1 cellular context compared by ENCODE assay signal in the genomic region with DNA sequence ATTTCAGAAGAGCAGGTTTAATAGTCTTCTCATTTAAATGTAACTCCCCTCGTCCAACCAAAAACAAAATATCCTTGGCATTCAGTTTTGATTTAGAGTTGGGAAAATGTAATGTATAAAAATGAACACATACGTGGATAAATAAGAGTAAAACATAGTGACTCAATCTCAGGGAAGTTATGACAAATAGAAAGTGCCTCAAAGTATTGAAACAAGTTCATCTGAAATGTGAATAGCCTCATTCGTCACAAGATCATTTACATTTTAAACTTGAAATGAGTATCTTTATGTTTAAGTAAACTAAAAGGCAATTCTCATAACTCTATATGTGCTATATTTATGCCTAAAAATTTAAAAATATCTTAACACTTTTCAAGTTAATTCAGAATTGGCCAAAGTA.
TF ChIP-seq lines count a peak whose summit lies in the region.

No MANE protein-coding gene starts in this region.

TF ChIP-seq in IMR-90, 13 proteins besides CTCF, POLR2A, EP300 and RAD21:
- no peak for TF ChIP-seq SMC3 (IDR thresholded peaks at IDR 0.05; ENCODE audit: low read depth, low read length)
- no peak for TF ChIP-seq RFX5 (IDR thresholded peaks at IDR 0.05; ENCODE audit: low read depth, low read length)
- no peak for TF ChIP-seq BHLHE40 (IDR thresholded peaks at IDR 0.05; ENCODE audit: low read depth, low read length)
- TF ChIP-seq FOS (IDR thresholded peaks at IDR 0.05; ENCODE audit: low read depth, low read length), result no peak
- TF ChIP-seq RCOR1 (IDR thresholded peaks at IDR 0.05; ENCODE audit: insufficient replicate concordance, low read length), result no peak
- TF ChIP-seq CHD1 (IDR thresholded peaks at IDR 0.05; ENCODE audit: low read depth, low read length), result no peak
- TF ChIP-seq MXI1 (IDR thresholded peaks at IDR 0.05; ENCODE audit: borderline replicate concordance, low read depth, low read length), result no peak
- no peak for TF ChIP-seq NFE2L2 (IDR thresholded peaks at IDR 0.05; ENCODE audit: low read depth, low read length)
- no peak for TF ChIP-seq CEBPB (IDR thresholded peaks at IDR 0.05; ENCODE audit: low read depth, low read length)
- no peak for TF ChIP-seq MAZ (IDR thresholded peaks at IDR 0.05; ENCODE audit: borderline replicate concordance, low read depth, low read length)
- TF ChIP-seq, protein P1, sequence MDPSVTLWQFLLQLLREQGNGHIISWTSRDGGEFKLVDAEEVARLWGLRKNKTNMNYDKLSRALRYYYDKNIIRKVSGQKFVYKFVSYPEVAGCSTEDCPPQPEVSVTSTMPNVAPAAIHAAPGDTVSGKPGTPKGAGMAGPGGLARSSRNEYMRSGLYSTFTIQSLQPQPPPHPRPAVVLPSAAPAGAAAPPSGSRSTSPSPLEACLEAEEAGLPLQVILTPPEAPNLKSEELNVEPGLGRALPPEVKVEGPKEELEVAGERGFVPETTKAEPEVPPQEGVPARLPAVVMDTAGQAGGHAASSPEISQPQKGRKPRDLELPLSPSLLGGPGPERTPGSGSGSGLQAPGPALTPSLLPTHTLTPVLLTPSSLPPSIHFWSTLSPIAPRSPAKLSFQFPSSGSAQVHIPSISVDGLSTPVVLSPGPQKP (IDR thresholded peaks at IDR 0.05; ENCODE audit: borderline replicate concordance, low read depth, low read length), result no peak
- TF ChIP-seq, protein P2, sequence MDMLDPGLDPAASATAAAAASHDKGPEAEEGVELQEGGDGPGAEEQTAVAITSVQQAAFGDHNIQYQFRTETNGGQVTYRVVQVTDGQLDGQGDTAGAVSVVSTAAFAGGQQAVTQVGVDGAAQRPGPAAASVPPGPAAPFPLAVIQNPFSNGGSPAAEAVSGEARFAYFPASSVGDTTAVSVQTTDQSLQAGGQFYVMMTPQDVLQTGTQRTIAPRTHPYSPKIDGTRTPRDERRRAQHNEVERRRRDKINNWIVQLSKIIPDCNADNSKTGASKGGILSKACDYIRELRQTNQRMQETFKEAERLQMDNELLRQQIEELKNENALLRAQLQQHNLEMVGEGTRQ (IDR thresholded peaks at IDR 0.05; ENCODE audit: low read depth, low read length), result no peak
- TF ChIP-seq MAFK (IDR thresholded peaks at IDR 0.05; ENCODE audit: low read depth, low read length), result no peak
